8 cellular contexts compared by ENCODE assay signal in the genomic region with DNA sequence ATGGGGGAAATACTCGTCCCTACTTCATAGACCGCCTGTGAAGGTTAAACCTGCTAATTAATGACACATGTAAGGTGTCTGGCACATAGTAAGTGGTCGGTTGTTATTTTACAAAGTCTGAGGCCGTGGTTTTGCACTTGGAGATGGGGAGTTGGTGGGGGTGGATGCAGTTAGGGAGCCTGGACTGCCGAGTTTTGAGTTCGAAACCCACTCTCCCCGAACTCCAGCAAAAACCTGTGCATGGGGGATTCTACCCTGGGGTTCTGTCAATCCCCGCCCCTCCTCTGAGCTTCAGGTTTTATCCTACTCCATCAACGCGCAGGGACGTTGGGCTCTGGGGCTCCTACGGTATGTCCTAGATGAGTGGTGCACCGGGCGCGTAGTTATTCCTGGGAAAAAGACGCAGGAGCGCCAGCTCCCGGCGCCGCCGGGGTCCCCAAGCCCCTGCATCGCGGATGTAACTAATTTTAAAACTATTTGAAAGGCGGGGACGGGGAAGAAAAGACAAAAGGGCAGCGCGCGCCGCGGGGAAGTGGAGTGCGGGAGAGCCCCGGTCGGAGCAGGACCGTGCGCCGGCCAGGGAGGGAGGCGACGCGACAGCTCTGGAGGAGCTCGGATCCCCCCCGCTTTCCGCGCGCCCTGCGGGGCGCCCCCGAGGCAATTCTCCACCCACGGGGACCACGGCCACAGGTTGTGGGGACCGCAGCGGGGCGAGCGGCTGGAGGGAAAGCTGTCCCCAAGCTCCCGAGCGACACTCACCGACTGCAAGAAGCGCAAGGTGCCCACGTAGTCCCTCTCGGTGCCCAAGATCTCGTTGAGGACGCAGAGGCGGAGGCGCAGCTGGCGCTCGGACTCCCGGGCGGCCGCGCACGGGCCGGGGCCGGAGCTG. TPM values are rescaled to one million over a fixed set of nuclear protein-coding genes. Genes with fewer than 3 reads are reported as not detected.
DNase-seq lines count a peak whose midpoint lies in the region; ATAC-seq and TF ChIP-seq lines count a peak whose summit lies in the region.

No MANE protein-coding gene starts in this region.

- intact Hi-C loops in Right ventricle myocardium inferior (cut with DNase I) (loop anchor here (1.0 to 5.0 kb wide), 4 partner anchors 36 to 170 kb away; no protein-coding TSS in a partner anchor), cardiac septum (cut with DNase I) (loop anchor here (5.0 kb wide), 2 partner anchors 65 to 75 kb away; no protein-coding TSS in a partner anchor), upper lobe of right lung (cut with DNase I) (loop anchor here (10.0 kb wide), 1 partner anchor 72 kb away; no protein-coding TSS in a partner anchor)

- no peak for TF ChIP-seq CTCF in upper lobe of right lung (IDR thresholded peaks at IDR 0.05)

- H3K4me3 ChIP-seq in duodenal mucosa (ENCODE audit: low read depth in 1 of 2, low read length in 2 of 2) (peak overlapping the region; percentile 66 to 71), mucosa of rectum (ENCODE audit: low read length in 2 of 2) (peak overlapping the region; percentile 68 to 76), upper lobe of right lung (peak overlapping the region; percentile 66)

- H3K27me3 ChIP-seq in duodenal mucosa (ENCODE audit: control insufficient read depth in 1 of 2, insufficient read depth in 2 of 2, low read length in 2 of 2) (peaks cover 17 to 24% of the 10 kb centered on the region in 2 donors), mucosa of rectum (ENCODE audit: control insufficient read depth in 2 of 2, insufficient read depth in 2 of 2, low read length in 2 of 2) (peaks cover 2 to 18% of the 10 kb centered on the region in 2 donors), upper lobe of right lung (peaks cover 7% of the 10 kb centered on the region)

- no peaks in the 10 kb centered on the region for H3K9me3 Mint-ChIP-seq in T-cell

- DNase-seq in Right ventricle myocardium inferior (ENCODE audit: missing footprints): peak; percentile 78
- DNase-seq in cardiac septum (ENCODE audit: low spot score): no peak
- DNase-seq in T-cell: peak in 13 of 34 experiments; percentile 13 to 39 (median 27)
- peak; percentile 70 for DNase-seq in upper lobe of right lung

- ATAC-seq in Right ventricle myocardium inferior: no peak
- ATAC-seq in HG03045 (IDR thresholded peaks at IDR 0.05; ENCODE audit: unreplicated experiment): peak; percentile 22
- peak; percentile 8 to 26 (median 18) for ATAC-seq in T-cell (replicated peaks in 1 of 4)
- ATAC-seq in upper lobe of right lung: peak; percentile 4
- ATAC-seq in GM21367 (IDR thresholded peaks at IDR 0.05; ENCODE audit: unreplicated experiment): no peak

- H3K27me3 Mint-ChIP-seq in T-cell: no peaks in the 10 kb centered on the region

- no peaks in the 10 kb centered on the region for H3K36me3 Mint-ChIP-seq in T-cell

- peak overlapping the region in 1 of 2 donors; percentile 98 for H3K27ac Mint-ChIP-seq in T-cell

- no peaks in the 10 kb centered on the region for H3K36me3 ChIP-seq in duodenal mucosa (ENCODE audit: control insufficient read depth in 1 of 2, insufficient read depth in 2 of 2, low read length in 2 of 2)
- no peaks in the 10 kb centered on the region for H3K36me3 ChIP-seq in mucosa of rectum (ENCODE audit: control insufficient read depth in 2 of 2, insufficient read depth in 2 of 2, low read length in 2 of 2)
- no peaks in the 10 kb centered on the region for H3K36me3 ChIP-seq in upper lobe of right lung

- POLR2A ChIA-PET in T-cell (lab: Charles Lee): interaction anchor here in 1 of 2 donors (1.1 kb wide), 1 partner anchor 9 kb away, joined by 4 read pairs; no protein-coding TSS in a partner anchor

- H3K4me1 Mint-ChIP-seq in T-cell: peaks cover 9 to 53% (median 42%) of the 10 kb centered on the region in 3 donors

- H3K9me3 ChIP-seq in duodenal mucosa (ENCODE audit: control insufficient read depth in 1 of 2, low read length in 2 of 2) (no peaks in the 10 kb centered on the region), mucosa of rectum (ENCODE audit: control insufficient read depth in 2 of 2, low read length in 2 of 2) (no peaks in the 10 kb centered on the region), upper lobe of right lung (no peaks in the 10 kb centered on the region)

- H3K27ac ChIP-seq in duodenal mucosa (ENCODE audit: low read depth, low read length) (no peak overlapping the region), mucosa of rectum (ENCODE audit: low read depth in 2 of 2, low read length in 2 of 2) (peak overlapping the region in 1 of 2 donors; percentile 65), upper lobe of right lung (peak overlapping the region; percentile 78)

- H3K9ac ChIP-seq in duodenal mucosa (ENCODE audit: low read depth in 1 of 2, low read length in 2 of 2) (peak overlapping the region; percentile 47 to 58), mucosa of rectum (ENCODE audit: low read depth in 1 of 2, low read length in 2 of 2) (peak overlapping the region; percentile 55 to 56)

- CTCF ChIA-PET in T-cell (lab: Charles Lee): interaction anchor here (0.5 to 1.2 kb wide), 3 partner anchors 14 to 120 kb away, joined by 3 to 5 read pairs (median 4); no protein-coding TSS in a partner anchor

- peaks cover 0 to 28% of the 10 kb centered on the region in 2 donors for H3K4me1 ChIP-seq in duodenal mucosa (ENCODE audit: control insufficient read depth in 1 of 2, insufficient read depth in 2 of 2, low read length in 2 of 2)
- H3K4me1 ChIP-seq in mucosa of rectum (ENCODE audit: control insufficient read depth in 2 of 2, insufficient read depth in 2 of 2, low read length in 2 of 2): peaks cover 10 to 13% of the 10 kb centered on the region in 2 donors
- H3K4me1 ChIP-seq in upper lobe of right lung: peaks cover 42% of the 10 kb centered on the region

- H3K4me3 Mint-ChIP-seq in T-cell: peak overlapping the region; percentile 94 to 96 (median 95)

RNA-seq across cellular contexts. Expression of gene PREX1, which starts 0.7 kb away (rescaled TPM):
- 11.0 TPM for total RNA-seq in Right ventricle myocardium inferior
- total RNA-seq in cardiac septum: 13.9 TPM
- total RNA-seq in T-cell: 100 to 1,000 TPM in 4 of 5 donors, 10 to 100 TPM in 1; 99.2 to 181 (median 137) TPM
- 66.0 TPM for total RNA-seq in upper lobe of right lung

Comparison
In these comparisons a context has a peak if more than half of its experiments do, and no peak if none do; other contexts are left out.
1. ATAC-seq: peak in HG03045 (single experiment), T-cell (4 of 4) and upper lobe of right lung (single experiment); none in Right ventricle myocardium inferior (single experiment) and GM21367 (single experiment).
2. Peak in every context shown above with its lines, with median percentiles within 50 percentile points of each other: H3K4me3 ChIP-seq.